7 cellular contexts compared by ENCODE assay signal in the genomic region with DNA sequence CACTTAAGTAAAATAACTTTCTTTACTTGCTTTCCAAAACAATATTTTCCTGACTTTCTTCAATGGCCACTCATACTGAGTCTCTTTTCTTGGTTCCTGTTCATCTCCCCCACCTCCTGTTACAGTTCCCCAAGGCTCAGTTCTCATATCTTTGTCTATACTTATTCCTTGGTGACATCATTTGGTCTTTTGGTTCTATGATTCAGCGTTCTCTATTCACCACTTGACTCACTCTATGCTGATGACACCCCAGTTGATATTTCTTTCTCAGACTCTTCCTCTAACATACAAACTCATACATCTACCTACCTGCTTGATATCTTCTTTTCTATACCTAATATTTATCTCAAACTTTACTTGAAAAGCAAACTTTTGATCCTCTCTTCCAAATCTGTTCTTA.
DNase-seq lines count a peak whose midpoint lies in the region; ATAC-seq and TF ChIP-seq lines count a peak whose summit lies in the region.

No MANE protein-coding gene starts in this region.

- H3K27ac ChIP-seq in upper lobe of right lung: no peak overlapping the region

- intact Hi-C loops in upper lobe of right lung (cut with DNase I): loop anchor here (10.0 kb wide), 1 partner anchor 241 kb away; no protein-coding TSS in a partner anchor

- H3K4me3 ChIP-seq in skeletal muscle cell (ENCODE audit: low read depth, low read length) (no peak overlapping the region), upper lobe of right lung (no peak overlapping the region)

- H3K9me3 ChIP-seq in upper lobe of right lung: no peaks in the 10 kb centered on the region

- H3K36me3 ChIP-seq in upper lobe of right lung: no peaks in the 10 kb centered on the region

- H3K4me1 ChIP-seq in upper lobe of right lung: no peaks in the 10 kb centered on the region

- DNase-seq in NOMO-1 treated with dmso at 0.1 percent for 144 hours (lab: John Stamatoyannopoulos, UW; ENCODE audit: unreplicated experiment): peak; percentile 19
- peak; percentile 60 for DNase-seq in skeletal muscle cell (ENCODE audit: low read depth)
- no peak for DNase-seq in GM19238 (ENCODE audit: insufficient read length, low spot score)
- DNase-seq in SKM-1 treated with dmso at 0.1 percent for 144 hours (lab: John Stamatoyannopoulos, UW; ENCODE audit: unreplicated experiment): no peak
- DNase-seq in upper lobe of right lung: no peak

- H3K27me3 ChIP-seq in upper lobe of right lung: no peaks in the 10 kb centered on the region

- no peak for TF ChIP-seq CTCF in upper lobe of right lung (IDR thresholded peaks at IDR 0.05)

- ATAC-seq in GM18907 (IDR thresholded peaks at IDR 0.05; ENCODE audit: unreplicated experiment) (peak; percentile 81), HG02763 (IDR thresholded peaks at IDR 0.05; ENCODE audit: unreplicated experiment) (peak; percentile 65), upper lobe of right lung (no peak)

Comparison
In these comparisons a context has a peak if more than half of its experiments do, and no peak if none do; other contexts are left out.
1. DNase-seq: peak in NOMO-1 treated with dmso at 0.1 percent for 144 hours (single experiment) and skeletal muscle cell (single experiment); none in GM19238 (single experiment), SKM-1 treated with dmso at 0.1 percent for 144 hours (single experiment) and upper lobe of right lung (single experiment).